In the genomic region with DNA sequence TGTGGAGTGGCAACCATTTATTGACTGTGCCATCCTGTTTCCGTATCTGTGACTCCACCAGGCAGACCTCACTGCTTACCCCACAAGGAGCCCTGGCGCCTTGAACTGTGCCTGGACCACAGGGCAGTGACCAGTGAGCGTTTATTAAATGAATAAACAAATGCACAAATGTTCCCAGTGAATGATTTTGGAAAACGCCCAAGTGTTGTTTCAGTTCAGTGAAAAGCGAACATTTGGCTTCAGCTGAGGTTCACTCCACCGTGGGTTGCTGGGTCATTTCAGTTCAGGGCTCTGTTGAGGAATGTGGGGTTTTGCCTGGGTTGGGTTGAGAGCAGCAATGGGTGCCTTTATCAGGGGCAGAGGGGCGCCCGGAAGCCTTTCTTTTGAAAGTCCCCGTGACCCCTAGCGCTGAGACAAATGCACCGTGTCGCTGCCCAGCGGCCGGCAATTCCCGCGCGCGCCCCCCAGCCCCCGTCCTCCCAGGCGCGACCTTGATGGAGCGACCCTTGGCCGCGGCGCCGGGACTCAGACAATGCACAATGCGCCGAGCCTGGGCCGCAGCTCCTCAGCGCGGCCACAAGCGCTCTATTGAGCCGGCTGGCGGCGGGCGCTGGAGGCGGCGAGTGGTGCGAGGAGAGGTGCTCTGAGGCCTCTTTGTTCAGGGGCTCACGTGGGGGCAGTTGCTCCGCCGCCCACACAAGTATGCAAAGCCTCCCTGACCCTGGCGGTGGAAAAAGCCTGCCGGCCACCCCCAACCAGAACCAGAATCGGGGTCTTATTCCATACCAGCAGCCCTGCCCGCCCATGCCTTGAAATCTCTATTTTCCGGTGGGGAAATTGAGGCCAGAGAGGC, we compare ENCODE assay signal across 11 cellular contexts. TPM values are rescaled to one million over a fixed set of nuclear protein-coding genes. Genes with fewer than 3 reads are reported as not detected.
DNase-seq lines count a peak whose midpoint lies in the region; ATAC-seq and TF ChIP-seq lines count a peak whose summit lies in the region.
"Had no signal": no experiment of that assay in that cellular context is flagged by ENCODE, and none has a peak within 500 bp of the region (broad histone marks: within the 10 kb centered on the region; RNA-seq: fewer than 3 reads in every experiment).

No MANE protein-coding gene starts in this region.

- POLR2A ChIA-PET in CD8-positive, alpha-beta T cell (lab: Charles Lee), result no interaction called here

- H3K27me3 Mint-ChIP-seq in CD8-positive, alpha-beta T cell (ENCODE audit: low read depth), result peaks cover 36% of the 10 kb centered on the region

- intact Hi-C loops in CD8-positive, alpha-beta T cell (cut with DNase I, micrococcal nuclease), result no loop called here

- no peaks in the 10 kb centered on the region for H3K36me3 ChIP-seq in kidney epithelial cell (ENCODE audit: control insufficient read depth, insufficient read depth, low read length)
- no peaks in the 10 kb centered on the region for H3K36me3 ChIP-seq in CD8-positive, alpha-beta T cell (ENCODE audit: insufficient read depth, low read length)
- H3K36me3 ChIP-seq: colonic mucosa, Peyer's patch had no signal

- H3K4me3 Mint-ChIP-seq in CD8-positive, alpha-beta T cell, result no peak overlapping the region

- H3K4me1 ChIP-seq in CD8-positive, alpha-beta T cell (ENCODE audit: insufficient read depth, low read length), result no peaks in the 10 kb centered on the region
- H3K4me1 ChIP-seq: Caco-2, colonic mucosa had no signal

- no peak overlapping the region for H3K27ac ChIP-seq in CD8-positive, alpha-beta T cell (ENCODE audit: low read depth, low read length)
- H3K27ac ChIP-seq: colonic mucosa, Peyer's patch had no signal

- no peaks in the 10 kb centered on the region for H3K9me3 Mint-ChIP-seq in CD8-positive, alpha-beta T cell

- peaks cover 12% of the 10 kb centered on the region for H3K27me3 ChIP-seq in kidney epithelial cell (ENCODE audit: control insufficient read depth, insufficient read depth, low read length)
- peaks cover 6% of the 10 kb centered on the region for H3K27me3 ChIP-seq in CD8-positive, alpha-beta T cell (ENCODE audit: insufficient read depth, low read length)
- H3K27me3 ChIP-seq: colonic mucosa, Peyer's patch had no signal

- H3K27ac Mint-ChIP-seq in CD8-positive, alpha-beta T cell, result no peak overlapping the region

- H3K9me3 ChIP-seq in CD8-positive, alpha-beta T cell (ENCODE audit: low read length), result no peaks in the 10 kb centered on the region
- H3K9me3 ChIP-seq: Caco-2, colonic mucosa, Peyer's patch had no signal

- H3K36me3 Mint-ChIP-seq in CD8-positive, alpha-beta T cell, result no peaks in the 10 kb centered on the region

- H3K4me3 ChIP-seq in kidney epithelial cell (ENCODE audit: low read depth, low read length), result no peak overlapping the region
- H3K4me3 ChIP-seq in retinal pigment epithelial cell (ENCODE audit: low read length), result peak overlapping the region; percentile 6
- no peak overlapping the region for H3K4me3 ChIP-seq in CD8-positive, alpha-beta T cell (ENCODE audit: low read depth, low read length)
- H3K4me3 ChIP-seq: colonic mucosa had no signal

- no peak for ATAC-seq in stimulated activated naive CD8-positive, alpha-beta T cell treated with anti-CD3 and anti-CD28 coated beads, Interleukin-15, Interleukin-2, amounts not matched to agents 100 U/mL and 50 U/mL, for 24 hours
- ATAC-seq in CD8-positive, alpha-beta T cell, result no peak

- H3K4me1 Mint-ChIP-seq in CD8-positive, alpha-beta T cell (ENCODE audit: low read depth), result no peaks in the 10 kb centered on the region

- TF ChIP-seq CTCF in GM20000 (IDR thresholded peaks at IDR 0.05; ENCODE audit: extremely low read depth, missing control alignments) (no peak), kidney epithelial cell (IDR thresholded peaks at IDR 0.05; ENCODE audit: insufficient read depth, low read length, poor library complexity, severe bottlenecking) (peak; percentile 10), retinal pigment epithelial cell (conservative IDR thresholded peaks at IDR 0.05; ENCODE audit: low read depth, low read length) (no peak)
- no peak for TF ChIP-seq CTCF in CD8-positive, alpha-beta T cell (IDR thresholded peaks at IDR 0.05)

- CTCF ChIA-PET in CD8-positive, alpha-beta T cell (lab: Charles Lee), result no interaction called here

- peak; percentile 51 for DNase-seq in GM20000 (ENCODE audit: low spot score)
- DNase-seq in ecto neural progenitor cell (ENCODE audit: low spot score), result peak; percentile 80
- no peak for DNase-seq in kidney epithelial cell (ENCODE audit: low read depth)
- DNase-seq in retinal pigment epithelial cell (ENCODE audit: low read depth), result no peak
- no peak for DNase-seq in stimulated activated naive CD8-positive, alpha-beta T cell treated with anti-CD3 and anti-CD28 coated beads, Interleukin-15, Interleukin-2, amounts not matched to agents 100 U/mL and 50 U/mL, for 24 hours
- DNase-seq in activated CD4-positive, alpha-beta T cell treated with anti-CD3 and anti-CD28 coated beads for 4 hours, result no peak
- DNase-seq in COR-L47 (lab: John Stamatoyannopoulos, UW), result no peak
- DNase-seq in CD8-positive, alpha-beta T cell, result no peak
- DNase-seq: Caco-2, colonic mucosa, Peyer's patch had no signal

RNA-seq across cellular contexts. Expression of gene CLMN, which starts 40.5 kb away (rescaled TPM):
- total RNA-seq in kidney epithelial cell, result 9.5 and 9.8 TPM in 2 replicates
- under 1 TPM; 0.50 to 0.95 TPM for total RNA-seq in CD8-positive, alpha-beta T cell

Comparison
In these comparisons a context has a peak if more than half of its experiments do, and no peak if none do; other contexts are left out.
1. DNase-seq: peak in GM20000 (single experiment) and ecto neural progenitor cell (single experiment); none in kidney epithelial cell (single experiment), retinal pigment epithelial cell (single experiment), stimulated activated naive CD8-positive, alpha-beta T cell treated with anti-CD3 and anti-CD28 coated beads, Interleukin-15, Interleukin-2, amounts not matched to agents 100 U/mL and 50 U/mL, for 24 hours (single experiment), activated CD4-positive, alpha-beta T cell treated with anti-CD3 and anti-CD28 coated beads for 4 hours (0 of 2), COR-L47 (single experiment) and CD8-positive, alpha-beta T cell (0 of 7).